ENCODE assay signal across 6 cellular contexts in the genomic region with DNA sequence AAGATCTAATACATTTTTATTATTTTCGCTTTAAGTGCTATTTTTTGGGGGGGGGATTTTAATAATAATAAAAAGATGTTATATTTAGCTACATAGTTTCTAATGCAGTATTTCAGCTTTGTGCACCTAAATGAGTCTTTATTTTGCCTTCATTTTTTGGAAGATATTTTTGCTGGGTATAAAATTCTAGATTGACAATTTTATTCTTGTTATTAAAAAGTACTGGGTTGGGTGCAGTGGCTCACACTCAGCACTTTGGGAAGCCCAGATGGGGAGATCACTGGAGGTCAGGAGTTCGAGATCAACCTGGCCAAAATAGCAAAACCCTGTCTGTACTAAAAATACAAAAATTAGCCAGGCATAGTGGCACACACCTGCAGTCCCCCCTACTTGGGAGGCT.
"Had no signal": no experiment of that assay in that cellular context is flagged by ENCODE, and none has a peak within 500 bp of the region (broad histone marks: within the 10 kb centered on the region; RNA-seq: fewer than 3 reads in every experiment).

No MANE protein-coding gene starts in this region.

- H3K4me2 ChIP-seq: KMS-11 had no signal

- FAIRE-seq: HTR-8/SVneo had no signal

- H3K9ac ChIP-seq: KMS-11 had no signal

- DNase-seq: IMR-90, KBM-7, KG1 had no signal

- H3K27ac ChIP-seq: HL-60, KMS-11 had no signal
